Comparison of ENCODE assay signal across 14 cellular contexts in the genomic region with DNA sequence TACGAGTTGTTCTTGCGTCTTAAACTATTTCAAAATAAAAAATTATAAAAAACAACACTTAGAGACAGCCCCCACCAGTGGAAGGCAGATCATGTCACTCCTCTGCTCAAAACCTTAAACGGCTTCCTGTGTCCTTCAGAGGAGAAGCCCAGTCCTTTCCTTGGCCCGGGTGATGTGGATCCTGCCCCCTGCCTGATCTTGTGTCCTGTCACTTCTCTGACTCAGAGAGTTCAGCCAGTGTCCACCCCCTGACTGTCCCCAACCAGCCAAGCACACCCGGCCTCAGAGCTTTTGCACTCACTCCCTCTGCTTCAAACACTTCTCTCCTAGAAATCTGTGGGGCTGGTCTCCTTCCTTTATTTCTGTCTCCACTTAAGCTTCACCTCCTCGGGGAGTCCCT. TPM values are rescaled to one million over a fixed set of nuclear protein-coding genes. Genes with fewer than 3 reads are reported as not detected.
DNase-seq lines count a peak whose midpoint lies in the region; ATAC-seq, FAIRE-seq and TF ChIP-seq lines count a peak whose summit lies in the region.
"Had no signal": no experiment of that assay in that cellular context is flagged by ENCODE, and none has a peak within 500 bp of the region (broad histone marks: within the 10 kb centered on the region; RNA-seq: fewer than 3 reads in every experiment).

No MANE protein-coding gene starts in this region.

- in situ Hi-C loops in HepG2 (cut with HindIII; ENCODE audit: extremely low pct_ligation_motif_present, low pct_unique_long_range_greater_than_20kb) (no loop called here), GM13977 (cut with MboI; ENCODE audit: low pct_unique_long_range_greater_than_20kb, low sequenced_read_pairs, unreplicated experiment) (no loop called here)

- no peak for TF ChIP-seq POLR2A in HepG2 (IDR thresholded peaks at IDR 0.05; ENCODE audit: insufficient read depth in 1 of 2, low read depth in 2 of 2, low read length in 2 of 2)
- TF ChIP-seq POLR2A in vagina (IDR thresholded peaks at IDR 0.05), result no peak

- H3K9ac ChIP-seq in liver (ENCODE audit: low read depth in 1 of 2, low read length in 2 of 2) (no peak overlapping the region), HepG2 (ENCODE audit: insufficient read depth, low read depth, low read length) (no peak overlapping the region)

- H4K20me1 ChIP-seq in HepG2 (ENCODE audit: insufficient read depth, low read length), result no peaks in the 10 kb centered on the region; the same call in 1 of the 2 replicates

- H3K27me3 ChIP-seq in liver (ENCODE audit: control insufficient read depth in 4 of 4, insufficient read depth in 4 of 4, low read length in 3 of 4) (peaks cover 0 to 1% (median 0%) of the 10 kb centered on the region in 4 donors), HepG2 (ENCODE audit: control insufficient read depth in 1 of 2, insufficient read depth in 2 of 2, low read length in 2 of 2) (peaks cover 11 to 75% of the 10 kb centered on the region in 2 experiments), vagina (no peaks in the 10 kb centered on the region)
- H3K27me3 ChIP-seq: body of pancreas, ovary, SJCRH30 had no signal

- H2AFZ ChIP-seq in HepG2 (ENCODE audit: low read length), result no peak overlapping the region

- POLR2A ChIA-PET in HepG2 (lab: Yijun Ruan, JAX), result no interaction called here
- POLR2A ChIA-PET in naive thymus-derived CD8-positive, alpha-beta T cell (lab: Charles Lee), result interaction anchor here (1.0 kb wide), 1 partner anchor 100 kb away, joined by 3 read pairs; no protein-coding TSS in a partner anchor

- no peak overlapping the region for H3K4me3 ChIP-seq in liver (ENCODE audit: low read depth in 1 of 3, low read length in 3 of 3)
- no peak overlapping the region for H3K4me3 ChIP-seq in HepG2 (replicated peaks in 1 of 3; ENCODE audit: insufficient read depth in 1 of 3, low read depth in 2 of 3, low read length in 3 of 3)
- no peak overlapping the region for H3K4me3 ChIP-seq in vagina
- H3K4me3 ChIP-seq: body of pancreas, ovary, SJCRH30 had no signal

- DNase-seq in HepG2 (ENCODE audit: low spot score), result no peak
- DNase-seq in activated naive CD8-positive, alpha-beta T cell treated with anti-CD3 and anti-CD28 coated beads, Interleukin-2, amount 50 U/mL, for 24 hours, result no peak
- DNase-seq in naive thymus-derived CD8-positive, alpha-beta T cell, result peak in 1 of 10 donors; percentile 10
- DNase-seq in vagina (ENCODE audit: extremely low spot score in 2 of 2), result no peak
- DNase-seq in GM13977 (ENCODE audit: low spot score), result no peak
- DNase-seq in NCI-H69 (lab: John Stamatoyannopoulos, UW), result no peak
- DNase-seq: SJCRH30; stimulated activated CD4-positive, alpha-beta T cell treated with anti-CD3 and anti-CD28 coated beads, Interleukin-2, amount 100 ng/mL, for 24 hours had no signal

- H3K36me3 ChIP-seq in liver (ENCODE audit: control insufficient read depth in 4 of 4, insufficient read depth in 3 of 4, low read depth in 1 of 4, low read length in 3 of 4) (no peaks in the 10 kb centered on the region), HepG2 (replicated peaks in 1 of 2; ENCODE audit: control insufficient read depth in 1 of 2, insufficient read depth in 2 of 2, low read length in 2 of 2) (no peaks in the 10 kb centered on the region), vagina (no peaks in the 10 kb centered on the region)
- H3K36me3 ChIP-seq: ovary, SJCRH30 had no signal

- CTCF ChIA-PET in HepG2 (lab: Yijun Ruan, JAX; ENCODE audit: low intra/inter-chr PET ratio, low total read pairs), result no interaction called here

- TF ChIP-seq EP300 in HepG2 (IDR thresholded peaks at IDR 0.05; ENCODE audit: low read depth in 2 of 2, low read length in 2 of 2), result no peak
- TF ChIP-seq EP300 in HepG2 (CRISPR knock-in tag; IDR thresholded peaks at IDR 0.05; ENCODE audit: borderline replicate concordance), result no peak

- no peaks in the 10 kb centered on the region for H3K4me1 ChIP-seq in liver (ENCODE audit: control insufficient read depth in 4 of 4, insufficient read depth in 4 of 4, low read length in 3 of 4)
- no peaks in the 10 kb centered on the region for H3K4me1 ChIP-seq in HepG2 (ENCODE audit: insufficient read depth, low read length)
- H3K4me1 ChIP-seq in vagina, result peaks cover 20% of the 10 kb centered on the region

- H3K4me1 Mint-ChIP-seq in activated naive CD8-positive, alpha-beta T cell treated with anti-CD3 and anti-CD28 coated beads, Interleukin-2, amount 50 U/mL, for 24 hours, result peaks cover 61% of the 10 kb centered on the region
- H3K4me1 Mint-ChIP-seq in naive thymus-derived CD8-positive, alpha-beta T cell, result peaks cover 44 to 66% (median 57%) of the 10 kb centered on the region in 4 donors

- no TSS peak for BruUV-seq in HepG2 (replicated peaks; lab: Mats Ljungman, UMichigan)

- no peaks in the 10 kb centered on the region for H3K9me3 Mint-ChIP-seq in activated naive CD8-positive, alpha-beta T cell treated with anti-CD3 and anti-CD28 coated beads, Interleukin-2, amount 50 U/mL, for 24 hours
- H3K9me3 Mint-ChIP-seq in naive thymus-derived CD8-positive, alpha-beta T cell, result no peaks in the 10 kb centered on the region

- TF ChIP-seq CTCF in liver (IDR thresholded peaks at IDR 0.05; ENCODE audit: low read depth, low read length, missing input control) (no peak), HepG2 (CRISPR knock-in tag; IDR thresholded peaks at IDR 0.05) (no peak), vagina (IDR thresholded peaks at IDR 0.05) (no peak), GM13977 (IDR thresholded peaks at IDR 0.05; ENCODE audit: extremely low read depth, insufficient read depth, missing control alignments) (no peak)

- H3K27ac ChIP-seq in liver (ENCODE audit: low read depth in 1 of 2, low read length in 2 of 2), result peak overlapping the region in 1 of 2 donors; percentile 52
- no peak overlapping the region for H3K27ac ChIP-seq in HepG2 (ENCODE audit: extremely low read length, insufficient read depth, low read length)
- peak overlapping the region; percentile 20 for H3K27ac ChIP-seq in vagina
- H3K27ac ChIP-seq: SJCRH30 had no signal

- peak overlapping the region; percentile 4 for H3K27ac Mint-ChIP-seq in activated naive CD8-positive, alpha-beta T cell treated with anti-CD3 and anti-CD28 coated beads, Interleukin-2, amount 50 U/mL, for 24 hours
- peak overlapping the region; percentile 96 to 100 (median 99) for H3K27ac Mint-ChIP-seq in naive thymus-derived CD8-positive, alpha-beta T cell

- H3K79me2 ChIP-seq in HepG2 (ENCODE audit: insufficient read depth, low read length), result no peaks in the 10 kb centered on the region

- ATAC-seq in HepG2 (no peak), HG02884 (IDR thresholded peaks at IDR 0.05; ENCODE audit: unreplicated experiment) (no peak)
- no peak for ATAC-seq in activated naive CD8-positive, alpha-beta T cell treated with anti-CD3 and anti-CD28 coated beads, Interleukin-2, amount 50 U/mL, for 24 hours
- ATAC-seq in naive thymus-derived CD8-positive, alpha-beta T cell, result no peak
- ATAC-seq: body of pancreas had no signal

- no peaks in the 10 kb centered on the region for H3K36me3 Mint-ChIP-seq in activated naive CD8-positive, alpha-beta T cell treated with anti-CD3 and anti-CD28 coated beads, Interleukin-2, amount 50 U/mL, for 24 hours (ENCODE audit: low read depth)
- no peaks in the 10 kb centered on the region for H3K36me3 Mint-ChIP-seq in naive thymus-derived CD8-positive, alpha-beta T cell

- intact Hi-C loops in HepG2 (cut with micrococcal nuclease; ENCODE audit: unreplicated experiment) (no loop called here), vagina (cut with DNase I) (no loop called here)

- TF ChIP-seq RAD21 in liver (IDR thresholded peaks at IDR 0.05), result no peak
- TF ChIP-seq RAD21 in HepG2 (CRISPR knock-in tag; IDR thresholded peaks at IDR 0.05), result no peak

- 50% methylated on average over 6 of the region's 6 CpGs for WGBS in liver
- WGBS in HepG2 (ENCODE audit: low lambda C conversion rate), result 6% methylated on average over 6 of the region's 6 CpGs

- H3K4me3 Mint-ChIP-seq in activated naive CD8-positive, alpha-beta T cell treated with anti-CD3 and anti-CD28 coated beads, Interleukin-2, amount 50 U/mL, for 24 hours, result no peak overlapping the region
- peak overlapping the region in 9 of 10 donors; percentile 46 to 92 (median 65) for H3K4me3 Mint-ChIP-seq in naive thymus-derived CD8-positive, alpha-beta T cell

- H3K4me2 ChIP-seq in HepG2 (ENCODE audit: low read depth, low read length), result no peak overlapping the region

- H3K9me3 ChIP-seq in liver (ENCODE audit: control insufficient read depth in 4 of 4, low read length in 3 of 4), result no peaks in the 10 kb centered on the region
- H3K9me3 ChIP-seq in HepG2 (ENCODE audit: low read length), result no peaks in the 10 kb centered on the region
- H3K9me3 ChIP-seq in vagina, result no peaks in the 10 kb centered on the region
- H3K9me3 ChIP-seq: body of pancreas, ovary, SJCRH30 had no signal

- FAIRE-seq in HepG2 (lab: Jason Lieb, UNC), result no peak

- H3K27me3 Mint-ChIP-seq in activated naive CD8-positive, alpha-beta T cell treated with anti-CD3 and anti-CD28 coated beads, Interleukin-2, amount 50 U/mL, for 24 hours, result no peaks in the 10 kb centered on the region
- H3K27me3 Mint-ChIP-seq in naive thymus-derived CD8-positive, alpha-beta T cell, result no peaks in the 10 kb centered on the region

RNA-seq across cellular contexts. Expression of a gene that starts 35.4 kb away (rescaled TPM):
- under 1 TPM; 0.19 to 0.42 TPM for total RNA-seq in liver
- under 1 TPM in 1 of 2 donors, not detected in 1; 0.15 TPM for polyA plus RNA-seq in liver
- under 0.01 TPM in 1 of 2 replicates, not detected in the other for total RNA-seq in HepG2 (2016; rRNA removed; fragmentation: Illumina TruSeq; extraction: Trizol)
- not detected in 2 replicates for total RNA-seq in HepG2 (2016; cell fraction: cytosol; rRNA removed; fragmentation: Illumina TruSeq; extraction: Trizol; ENCODE audit: low read depth)
- not detected in 2 replicates for total RNA-seq in HepG2 (2016; cell fraction: insoluble cytoplasmic fraction; rRNA removed; fragmentation: Illumina TruSeq; extraction: Trizol)
- not detected in 2 replicates for total RNA-seq in HepG2 (2016; cell fraction: membrane; rRNA removed; fragmentation: Illumina TruSeq; extraction: Trizol)
- total RNA-seq in HepG2 (2016; cell fraction: nucleus; rRNA removed; fragmentation: Illumina TruSeq; extraction: Trizol), result 0.06 and 0.19 TPM in 2 replicates
- 0.05 TPM in 2 replicates for polyA plus RNA-seq in HepG2 (2011; rRNA removed)
- polyA plus RNA-seq in HepG2 (2011; cell fraction: cytosol; rRNA removed), result 0.04 and 0.13 TPM in 2 replicates
- polyA plus RNA-seq in HepG2 (2011; cell fraction: nucleus; rRNA removed), result 0.36 and 0.74 TPM in 2 replicates
- polyA plus RNA-seq in HepG2 (2012), result 0.04 TPM in 1 of 2 replicates, not detected in the other
- polyA plus RNA-seq in HepG2 (2016; cell fraction: cytosol; fragmentation: Illumina TruSeq; extraction: Trizol; ENCODE audit: low read depth), result not detected in 2 replicates
- not detected in 2 replicates for polyA plus RNA-seq in HepG2 (2016; cell fraction: insoluble cytoplasmic fraction; fragmentation: Illumina TruSeq; extraction: Trizol; ENCODE audit: low read depth)
- not detected in 2 replicates for polyA plus RNA-seq in HepG2 (2016; cell fraction: membrane; fragmentation: Illumina TruSeq; extraction: Trizol; ENCODE audit: low read depth)
- 0.61 TPM in 1 of 2 replicates, not detected in the other for polyA plus RNA-seq in HepG2 (2016; cell fraction: nucleus; fragmentation: Illumina TruSeq; extraction: Trizol; ENCODE audit: insufficient read depth, low read depth)
- 0.02 and 1.6 TPM in 2 replicates for polyA minus RNA-seq in HepG2 (2011; rRNA and poly(A)+ RNA removed; ENCODE audit: low replicate concordance)
- polyA minus RNA-seq in HepG2 (2011; cell fraction: cytosol; rRNA and poly(A)+ RNA removed), result not detected in 2 replicates
- 1.0 TPM in 1 of 2 replicates, not detected in the other for polyA minus RNA-seq in HepG2 (2011; cell fraction: nucleus; rRNA and poly(A)+ RNA removed)
- total RNA-seq in naive thymus-derived CD8-positive, alpha-beta T cell, result under 1 TPM; 0.47 to 0.75 TPM
- 1 to 10 TPM in 1 of 3 donors, under 1 TPM in 1, not detected in 1; 0.32 to 1.9 TPM for polyA plus RNA-seq in naive thymus-derived CD8-positive, alpha-beta T cell
- total RNA-seq in vagina, result under 0.01 TPM

RNA-seq across cellular contexts. Expression of a gene that starts 57.8 kb away (rescaled TPM):
- total RNA-seq in liver, result not detected
- polyA plus RNA-seq in liver, result not detected
- not detected in 2 replicates for total RNA-seq in HepG2 (2016; rRNA removed; fragmentation: Illumina TruSeq; extraction: Trizol)
- total RNA-seq in HepG2 (2016; cell fraction: cytosol; rRNA removed; fragmentation: Illumina TruSeq; extraction: Trizol; ENCODE audit: low read depth), result not detected in 2 replicates
- not detected in 2 replicates for total RNA-seq in HepG2 (2016; cell fraction: insoluble cytoplasmic fraction; rRNA removed; fragmentation: Illumina TruSeq; extraction: Trizol)
- total RNA-seq in HepG2 (2016; cell fraction: membrane; rRNA removed; fragmentation: Illumina TruSeq; extraction: Trizol), result not detected in 2 replicates
- total RNA-seq in HepG2 (2016; cell fraction: nucleus; rRNA removed; fragmentation: Illumina TruSeq; extraction: Trizol), result not detected in 2 replicates
- not detected in 2 replicates for polyA plus RNA-seq in HepG2 (2011; rRNA removed)
- polyA plus RNA-seq in HepG2 (2011; cell fraction: cytosol; rRNA removed), result not detected in 2 replicates
- polyA plus RNA-seq in HepG2 (2011; cell fraction: nucleus; rRNA removed), result not detected in 2 replicates
- not detected in 2 replicates for polyA plus RNA-seq in HepG2 (2012)
- polyA plus RNA-seq in HepG2 (2016; cell fraction: cytosol; fragmentation: Illumina TruSeq; extraction: Trizol; ENCODE audit: low read depth), result not detected in 2 replicates
- polyA plus RNA-seq in HepG2 (2016; cell fraction: insoluble cytoplasmic fraction; fragmentation: Illumina TruSeq; extraction: Trizol; ENCODE audit: low read depth), result not detected in 2 replicates
- not detected in 2 replicates for polyA plus RNA-seq in HepG2 (2016; cell fraction: membrane; fragmentation: Illumina TruSeq; extraction: Trizol; ENCODE audit: low read depth)
- not detected in 2 replicates for polyA plus RNA-seq in HepG2 (2016; cell fraction: nucleus; fragmentation: Illumina TruSeq; extraction: Trizol; ENCODE audit: insufficient read depth, low read depth)
- 0.02 TPM in 1 of 2 replicates, not detected in the other for polyA minus RNA-seq in HepG2 (2011; rRNA and poly(A)+ RNA removed; ENCODE audit: low replicate concordance)
- not detected in 2 replicates for polyA minus RNA-seq in HepG2 (2011; cell fraction: cytosol; rRNA and poly(A)+ RNA removed)
- polyA minus RNA-seq in HepG2 (2011; cell fraction: nucleus; rRNA and poly(A)+ RNA removed), result not detected in 2 replicates
- total RNA-seq in naive thymus-derived CD8-positive, alpha-beta T cell, result not detected
- polyA plus RNA-seq in naive thymus-derived CD8-positive, alpha-beta T cell, result not detected
- total RNA-seq in vagina, result not detected
- total RNA-seq: body of pancreas, HT1080 had no signal
- polyA plus RNA-seq: BJ had no signal
